In genomic region chr1:42333662-42334239, GRCh38 we compare ENCODE assay signal across 8 cellular contexts. TPM values are rescaled to one million over a fixed set of nuclear protein-coding genes. Genes with fewer than 3 reads are reported as not detected.
DNase-seq lines count a peak whose midpoint lies in the region; ATAC-seq and TF ChIP-seq lines count a peak whose summit lies in the region.

No MANE protein-coding gene starts in this region.

- no peak for TF ChIP-seq POLR2A in body of pancreas (IDR thresholded peaks at IDR 0.05)

- no peaks in the 10 kb centered on the region for H3K27me3 Mint-ChIP-seq in mesothelial cell of epicardium (ENCODE audit: low read depth)

- peak overlapping the region; percentile 95 for H3K27ac Mint-ChIP-seq in mesothelial cell of epicardium

- H3K27ac ChIP-seq in body of pancreas, result peak overlapping the region; percentile 91 to 96 (median 94)

- TF ChIP-seq CTCF in GM13976 (IDR thresholded peaks at IDR 0.05; ENCODE audit: borderline replicate concordance, control extremely low read depth, extremely low read depth, insufficient read depth, missing control alignments) (no peak), body of pancreas (IDR thresholded peaks at IDR 0.05) (peak in 1 of 7 experiments; percentile 13), mesothelial cell of epicardium (IDR thresholded peaks at IDR 0.05; ENCODE audit: unreplicated experiment) (no peak)

- ATAC-seq in HG03520 (IDR thresholded peaks at IDR 0.05; ENCODE audit: unreplicated experiment) (peak; percentile 4), body of pancreas (no peak)

- H3K4me3 Mint-ChIP-seq in mesothelial cell of epicardium, result peak overlapping the region; percentile 89

- H3K36me3 ChIP-seq in body of pancreas (replicated peaks in 1 of 2; ENCODE audit: insufficient read depth in 1 of 2, low read depth in 2 of 2), result no peaks in the 10 kb centered on the region

- DNase-seq in GM13976 (ENCODE audit: low spot score) (peak; percentile 27), body of pancreas (no peak), mesothelial cell of epicardium (ENCODE audit: low spot score in 2 of 2, unreplicated experiment in 2 of 2) (no peak), NCI-H1930 (lab: John Stamatoyannopoulos, UW) (no peak), mesenteric fat pad (ENCODE audit: low spot score) (no peak), NCI-H1105 treated with DMSO at 0.1 percent for 48 hours (lab: John Stamatoyannopoulos, UW) (no peak), posterior vena cava (ENCODE audit: low spot score) (no peak)

- H3K36me3 Mint-ChIP-seq in mesothelial cell of epicardium, result no peaks in the 10 kb centered on the region

- H3K4me3 ChIP-seq in body of pancreas, result peak overlapping the region; percentile 90 to 97

- in situ Hi-C loops in GM13976 (cut with MboI; ENCODE audit: low sequenced_read_pairs, unreplicated experiment), result loop anchor here (25.0 kb wide), 1 partner anchor 404 kb away; the partner anchor contains the start of gene CLDN19

- WGBS in body of pancreas, 2 donors, result 3 to 7% methylated on average over 6 of the region's 6 CpGs

- H3K27me3 ChIP-seq in body of pancreas, result no peaks in the 10 kb centered on the region

- H3K4me1 ChIP-seq in body of pancreas, result peaks cover 46% of the 10 kb centered on the region

- peaks cover 40% of the 10 kb centered on the region for H3K4me1 Mint-ChIP-seq in mesothelial cell of epicardium

- no peaks in the 10 kb centered on the region for H3K9me3 Mint-ChIP-seq in mesothelial cell of epicardium

- intact Hi-C loops in body of pancreas (cut with DNase I), result no loop called here
- intact Hi-C loops in posterior vena cava (cut with DNase I), result no loop called here

- no peaks in the 10 kb centered on the region for H3K9me3 ChIP-seq in body of pancreas

RNA-seq across cellular contexts. Expression of gene FOXJ3, which starts 1.3 kb away (rescaled TPM):
- 10 to 100 TPM; 25.2 to 50.4 TPM for total RNA-seq in body of pancreas
- total RNA-seq in mesothelial cell of epicardium, result 79.7 to 82.2 TPM (median 81.6 TPM) in 3 replicates
- 62.1 TPM for total RNA-seq in mesenteric fat pad
- total RNA-seq in posterior vena cava, result 10 to 100 TPM; 44.3 to 45.4 TPM

RNA-seq across cellular contexts. Expression of gene RIMKLA, which starts 46.8 kb away (rescaled TPM):
- total RNA-seq in body of pancreas, result 1 to 10 TPM in 1 of 2 donors, under 1 TPM in 1; 0.99 to 1.6 TPM
- 0.20 to 0.31 TPM (median 0.20 TPM) in 3 replicates for total RNA-seq in mesothelial cell of epicardium
- 0.39 TPM for total RNA-seq in mesenteric fat pad
- total RNA-seq in posterior vena cava, result under 1 TPM; 0.24 to 0.74 TPM
